13 cellular contexts compared by ENCODE assay signal in the genomic region with DNA sequence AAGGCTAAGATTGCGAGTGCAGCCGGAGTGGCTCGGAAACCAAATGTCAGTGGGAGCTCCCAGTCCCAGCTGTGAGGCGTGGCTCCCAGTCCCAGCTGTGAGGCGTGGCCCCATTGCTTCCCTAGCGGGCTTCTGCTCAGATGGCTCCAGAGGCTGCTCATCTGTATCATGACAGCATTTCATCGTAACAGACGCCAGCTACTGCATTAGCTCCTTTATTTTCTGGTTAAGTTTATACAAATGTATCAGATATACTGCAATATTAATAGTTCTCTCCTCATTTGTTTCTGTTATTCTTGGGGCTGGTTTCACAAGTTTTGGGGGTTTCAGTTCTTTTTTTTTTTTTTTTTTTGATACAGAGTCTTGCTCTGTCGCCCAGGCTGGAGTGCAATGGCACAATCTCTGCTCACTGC. TPM values are rescaled to one million over a fixed set of nuclear protein-coding genes. Genes with fewer than 3 reads are reported as not detected.
A peak's percentile ranks its signal among the peaks of the same experiment; 100 is the strongest.
DNase-seq lines count a peak whose midpoint lies in the region; ATAC-seq and TF ChIP-seq lines count a peak whose summit lies in the region.
"Had no signal": no experiment of that assay in that cellular context is flagged by ENCODE, and none has a peak within 500 bp of the region (broad histone marks: within the 10 kb centered on the region; RNA-seq: fewer than 3 reads in every experiment).

No MANE protein-coding gene starts in this region.

- no peaks in the 10 kb centered on the region for H3K36me3 Mint-ChIP-seq in activated naive CD4-positive, alpha-beta T cell treated with anti-CD3 and anti-CD28 coated beads, Interleukin-2, amount 50 U/mL, for 24 hours
- no peaks in the 10 kb centered on the region for H3K36me3 Mint-ChIP-seq in activated naive CD4-positive, alpha-beta T cell treated with anti-CD3 and anti-CD28 coated beads for 36 hours (ENCODE audit: low read depth)
- H3K36me3 Mint-ChIP-seq in MCF 10A (ENCODE audit: insufficient read depth, unreplicated experiment): no peaks in the 10 kb centered on the region
- H3K36me3 Mint-ChIP-seq: activated naive CD4-positive, alpha-beta T cell treated with anti-CD3 and anti-CD28 coated beads, Interleukin-2, amount 50 U/mL, for 72 hours; type B pancreatic cell had no signal

- H3K4me3 Mint-ChIP-seq in activated naive CD4-positive, alpha-beta T cell treated with anti-CD3 and anti-CD28 coated beads, Interleukin-2, amount 50 U/mL, for 24 hours: no peak overlapping the region
- no peak overlapping the region for H3K4me3 Mint-ChIP-seq in activated naive CD4-positive, alpha-beta T cell treated with anti-CD3 and anti-CD28 coated beads for 36 hours
- H3K4me3 Mint-ChIP-seq in MCF 10A (ENCODE audit: unreplicated experiment): no peak overlapping the region
- H3K4me3 Mint-ChIP-seq: type B pancreatic cell had no signal

- no peak for DNase-seq in activated naive CD4-positive, alpha-beta T cell treated with anti-CD3 and anti-CD28 coated beads for 36 hours
- peak; percentile 65 for DNase-seq in MV-4-11 (lab: John Stamatoyannopoulos, UW)
- peak; percentile 45 for DNase-seq in superior temporal gyrus (ENCODE audit: extremely low spot score)
- no peak for DNase-seq in NCI-H69 (lab: John Stamatoyannopoulos, UW)
- DNase-seq in MCF 10A (ENCODE audit: unreplicated experiment): no peak
- no peak for DNase-seq in stimulated activated CD4-positive, alpha-beta T cell treated with anti-CD3 and anti-CD28 coated beads, Interleukin-15, amount 100 ng/mL, for 24 hours
- DNase-seq: lower lobe of right lung, NCI-H1417 treated with DMSO at 0.1 percent for 48 hours had no signal

- peaks cover 11% of the 10 kb centered on the region for H3K4me1 Mint-ChIP-seq in activated naive CD4-positive, alpha-beta T cell treated with anti-CD3 and anti-CD28 coated beads, Interleukin-2, amount 50 U/mL, for 24 hours
- H3K4me1 Mint-ChIP-seq in activated naive CD4-positive, alpha-beta T cell treated with anti-CD3 and anti-CD28 coated beads for 36 hours (ENCODE audit: low read depth): peaks cover 5% of the 10 kb centered on the region
- H3K4me1 Mint-ChIP-seq in MCF 10A (ENCODE audit: insufficient read depth, unreplicated experiment): no peaks in the 10 kb centered on the region

- CTCF ChIA-PET in activated naive CD4-positive, alpha-beta T cell treated with anti-CD3 and anti-CD28 coated beads for 36 hours (lab: Charles Lee): no interaction called here
- CTCF ChIA-PET in MCF 10A (lab: Yijun Ruan, JAX): interaction anchor here (0.6 to 0.7 kb wide), 3 partner anchors 47 to 133 kb away, joined by 3 to 4 read pairs (median 3); no protein-coding TSS in a partner anchor

- no peaks in the 10 kb centered on the region for H3K27me3 Mint-ChIP-seq in activated naive CD4-positive, alpha-beta T cell treated with anti-CD3 and anti-CD28 coated beads, Interleukin-2, amount 50 U/mL, for 24 hours
- H3K27me3 Mint-ChIP-seq in activated naive CD4-positive, alpha-beta T cell treated with anti-CD3 and anti-CD28 coated beads for 36 hours (ENCODE audit: low read depth): no peaks in the 10 kb centered on the region
- H3K27me3 Mint-ChIP-seq in MCF 10A (ENCODE audit: insufficient read depth, unreplicated experiment): no peaks in the 10 kb centered on the region

- POLR2A ChIA-PET in MCF 10A (lab: Yijun Ruan, JAX): interaction anchor here (1.1 kb wide), 1 partner anchor 22 kb away, joined by 3 read pairs; no protein-coding TSS in a partner anchor

- ATAC-seq in HG02884 (IDR thresholded peaks at IDR 0.05; ENCODE audit: unreplicated experiment): peak; percentile 56
- ATAC-seq: activated naive CD4-positive, alpha-beta T cell treated with anti-CD3 and anti-CD28 coated beads, Interleukin-2, amount 50 U/mL, for 72 hours had no signal

- intact Hi-C loops in activated naive CD4-positive, alpha-beta T cell treated with anti-CD3 and anti-CD28 coated beads for 36 hours (cut with micrococcal nuclease): no loop called here
- intact Hi-C loops in MCF 10A (cut with micrococcal nuclease): no loop called here

- peak overlapping the region; percentile 41 for H3K27ac Mint-ChIP-seq in activated naive CD4-positive, alpha-beta T cell treated with anti-CD3 and anti-CD28 coated beads, Interleukin-2, amount 50 U/mL, for 24 hours
- H3K27ac Mint-ChIP-seq in activated naive CD4-positive, alpha-beta T cell treated with anti-CD3 and anti-CD28 coated beads for 36 hours: no peak overlapping the region
- H3K27ac Mint-ChIP-seq in MCF 10A (ENCODE audit: low read depth, unreplicated experiment): no peak overlapping the region
- H3K27ac Mint-ChIP-seq: activated naive CD4-positive, alpha-beta T cell treated with anti-CD3 and anti-CD28 coated beads, Interleukin-2, amount 50 U/mL, for 72 hours; type B pancreatic cell had no signal

- no TSS peak for BruUV-seq in MCF 10A (replicated peaks; lab: Mats Ljungman, UMichigan)

- no peaks in the 10 kb centered on the region for H3K9me3 Mint-ChIP-seq in activated naive CD4-positive, alpha-beta T cell treated with anti-CD3 and anti-CD28 coated beads, Interleukin-2, amount 50 U/mL, for 24 hours
- H3K9me3 Mint-ChIP-seq in activated naive CD4-positive, alpha-beta T cell treated with anti-CD3 and anti-CD28 coated beads for 36 hours: no peaks in the 10 kb centered on the region
- H3K9me3 Mint-ChIP-seq in MCF 10A (ENCODE audit: unreplicated experiment): no peaks in the 10 kb centered on the region
- H3K9me3 Mint-ChIP-seq: activated naive CD4-positive, alpha-beta T cell treated with anti-CD3 and anti-CD28 coated beads, Interleukin-2, amount 50 U/mL, for 72 hours; type B pancreatic cell had no signal

- no peak for TF ChIP-seq CTCF in MCF 10A (IDR thresholded peaks at IDR 0.05; ENCODE audit: unreplicated experiment)

RNA-seq across cellular contexts. Expression of gene TBXT, which starts 34.7 kb away (rescaled TPM):
- not detected for total RNA-seq in activated naive CD4-positive, alpha-beta T cell treated with anti-CD3 and anti-CD28 coated beads for 36 hours
- total RNA-seq in MCF 10A (2022): not detected in 2 replicates
- total RNA-seq: activated naive CD4-positive, alpha-beta T cell treated with anti-CD3 and anti-CD28 coated beads, Interleukin-2, amount 50 U/mL, for 72 hours; lower lobe of right lung; T-helper 2 cell treated with Interferon-gamma antibody and Interleukin-4, amounts not matched to agents 100 ng/mL and 5 ng/mL, for 36 hours had no signal

Comparison
In these comparisons a context has a peak if more than half of its experiments do, and no peak if none do; other contexts are left out.
1. DNase-seq: peak in MV-4-11 (single experiment) and superior temporal gyrus (single experiment); none in activated naive CD4-positive, alpha-beta T cell treated with anti-CD3 and anti-CD28 coated beads for 36 hours (single experiment), NCI-H69 (single experiment), MCF 10A (single experiment) and stimulated activated CD4-positive, alpha-beta T cell treated with anti-CD3 and anti-CD28 coated beads, Interleukin-15, amount 100 ng/mL, for 24 hours (single experiment).